In genomic region chr2:206349375-206349774, GRCh38 we compare ENCODE assay signal across 11 cellular contexts.
"Had no signal": no experiment of that assay in that cellular context is flagged by ENCODE, and none has a peak within 500 bp of the region (broad histone marks: within the 10 kb centered on the region; RNA-seq: fewer than 3 reads in every experiment).

No MANE protein-coding gene starts in this region.

- H3K4me3 ChIP-seq: GM23248, GM23338, HAP-1 had no signal

- H3K36me3 ChIP-seq: HAP-1 had no signal

- ATAC-seq: GM23338, HCT116 had no signal

- H3K4me3 Mint-ChIP-seq: GM23338, H9, HFFc6 had no signal

- FAIRE-seq: H1, H54 had no signal

- H3K4me1 Mint-ChIP-seq: GM23338, H9 had no signal

- H3K27ac ChIP-seq: GM23248 had no signal

- H3K4me2 ChIP-seq: GM23338 had no signal

- DNase-seq: GM23248, GOT3, H7, H9, HCEC 1CT, HFFc6 had no signal

- H3K27ac Mint-ChIP-seq: GM23338, H9, HFFc6 had no signal

- H3K4me1 ChIP-seq: HAP-1 had no signal
